In genomic region chr12:56154246-56154771, GRCh38 we compare ENCODE assay signal across 1 cellular context.
TF ChIP-seq lines count a peak whose summit lies in the region.

No MANE protein-coding gene starts in this region.

TF ChIP-seq in IMR-90, 13 proteins besides CTCF, POLR2A, EP300 and RAD21 (continued from another document):
- TF ChIP-seq USF2 (IDR thresholded peaks at IDR 0.05; ENCODE audit: low read depth, low read length) (no peak), NFE2L2 (IDR thresholded peaks at IDR 0.05; ENCODE audit: low read depth, low read length) (no peak), CEBPB (IDR thresholded peaks at IDR 0.05; ENCODE audit: low read depth, low read length) (no peak), ELK1 (IDR thresholded peaks at IDR 0.05; ENCODE audit: borderline replicate concordance, low read depth, low read length) (no peak), MXI1 (IDR thresholded peaks at IDR 0.05; ENCODE audit: borderline replicate concordance, low read depth, low read length) (no peak)
